ENCODE assay signal across 9 cellular contexts in the genomic region with DNA sequence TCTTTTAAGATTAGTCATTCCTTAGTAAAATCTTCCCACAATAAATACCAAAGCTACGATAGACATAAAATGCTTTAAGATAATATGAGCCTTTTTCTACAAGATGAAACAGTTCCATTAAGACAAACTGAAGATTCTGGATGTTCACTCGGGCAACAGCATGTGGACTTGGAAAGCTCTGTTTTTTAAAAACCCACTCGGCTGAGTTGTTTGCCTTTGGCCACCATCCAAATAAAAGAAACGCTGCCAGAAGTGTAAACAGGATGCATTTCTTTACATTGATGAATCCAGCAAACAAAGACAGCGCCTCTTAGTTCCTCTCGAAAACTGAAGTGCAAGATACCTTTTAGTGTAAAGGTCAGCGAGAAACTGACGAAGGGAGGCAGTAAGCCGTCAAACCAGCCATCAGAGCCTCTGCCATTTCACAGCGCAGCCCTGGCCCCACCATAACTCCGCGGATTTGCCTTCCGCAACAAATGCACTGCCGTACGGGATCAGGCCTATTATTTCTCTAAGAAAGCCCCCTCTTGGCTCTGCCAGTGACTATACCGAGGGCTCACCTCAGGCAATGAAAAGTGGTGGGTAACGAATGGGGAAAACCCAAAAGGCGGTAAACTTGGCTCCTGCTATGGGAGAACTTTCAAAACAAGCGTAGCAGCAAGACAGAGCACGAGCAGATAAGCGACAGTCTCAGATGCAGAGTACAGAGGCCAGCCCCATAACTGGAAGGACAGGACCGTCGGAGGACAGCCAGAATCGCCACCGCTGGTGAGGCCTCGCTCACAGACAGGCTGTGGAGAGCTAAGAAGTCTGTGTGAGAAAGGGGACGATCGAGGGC. TPM values are rescaled to one million over a fixed set of nuclear protein-coding genes. Genes with fewer than 3 reads are reported as not detected.
DNase-seq lines count a peak whose midpoint lies in the region; TF ChIP-seq lines count a peak whose summit lies in the region.
"Had no signal": no experiment of that assay in that cellular context is flagged by ENCODE, and none has a peak within 500 bp of the region (broad histone marks: within the 10 kb centered on the region; RNA-seq: fewer than 3 reads in every experiment).

No MANE protein-coding gene starts in this region.

- H2AK5ac ChIP-seq in mesendoderm (ENCODE audit: low read length), result no peak overlapping the region

- no peak overlapping the region for H2BK5ac ChIP-seq in mesendoderm (ENCODE audit: low read length)

- no peak for DNase-seq in AG04450 (ENCODE audit: low read depth, low spot score)
- DNase-seq in NCI-H2029 treated with DMSO at 0.1 percent for 48 hours (lab: John Stamatoyannopoulos, UW), result peak; percentile 73
- DNase-seq in colonic mucosa, result no peak
- peak; percentile 37 for DNase-seq in mesendoderm
- no peak for DNase-seq in amniotic stem cell (lab: John Stamatoyannopoulos, UW)
- no peak for DNase-seq in NCI-H526 (lab: John Stamatoyannopoulos, UW)
- DNase-seq in NCI-H1930 (lab: John Stamatoyannopoulos, UW), result no peak
- DNase-seq in UCSD-AML1 (lab: John Stamatoyannopoulos, UW; ENCODE audit: unreplicated experiment), result no peak
- DNase-seq: T-helper 1 cell had no signal

- CTCF ChIA-PET in AG04450 (lab: Charles Lee), result interaction anchor here (1.8 kb wide), 1 partner anchor 62 kb away, joined by 5 read pairs; no protein-coding TSS in a partner anchor

- no CpG with 5 or more reads among the region's 28 CpGs for WGBS in mesendoderm (ENCODE audit: extremely low coverage, insufficient coverage, low lambda C conversion rate)

- H3K18ac ChIP-seq in mesendoderm (ENCODE audit: low read length), result peak overlapping the region; percentile 16

- no peak overlapping the region for H2BK120ac ChIP-seq in mesendoderm (ENCODE audit: low read depth, low read length)

- no peaks in the 10 kb centered on the region for H3K27me3 ChIP-seq in AG04450 (ENCODE audit: control insufficient read depth, insufficient read depth, low read length)
- H3K27me3 ChIP-seq in colonic mucosa, result no peaks in the 10 kb centered on the region
- H3K27me3 ChIP-seq in mesendoderm (ENCODE audit: insufficient read depth, low read length, poor library complexity), result no peaks in the 10 kb centered on the region

- no peak overlapping the region for H3K4me2 ChIP-seq in mesendoderm (ENCODE audit: low read length)

- no peak overlapping the region for H2BK15ac ChIP-seq in mesendoderm (replicated peaks; ENCODE audit: low read depth)

- H3K27ac ChIP-seq in AG04450 (ENCODE audit: low read depth, low read length), result peak overlapping the region; percentile 77
- H3K27ac ChIP-seq in colonic mucosa, result no peak overlapping the region
- no peak overlapping the region for H3K27ac ChIP-seq in mesendoderm (ENCODE audit: low read depth, low read length)

- H3K4me1 ChIP-seq in colonic mucosa (peaks cover 9% of the 10 kb centered on the region), mesendoderm (ENCODE audit: control insufficient read depth, low read depth, low read length) (peaks cover 17% of the 10 kb centered on the region)

- H3K9me3 ChIP-seq in AG04450 (ENCODE audit: control insufficient read depth, insufficient read depth, low read length), result no peaks in the 10 kb centered on the region
- no peaks in the 10 kb centered on the region for H3K9me3 ChIP-seq in colonic mucosa

- no peak overlapping the region for H4K8ac ChIP-seq in mesendoderm (ENCODE audit: low read depth, low read length)

- no peak overlapping the region for H4K5ac ChIP-seq in mesendoderm (ENCODE audit: low read length)

- peaks cover 21% of the 10 kb centered on the region for H3K79me1 ChIP-seq in mesendoderm (ENCODE audit: low read length)

- peak overlapping the region; percentile 31 for H3K4me3 ChIP-seq in AG04450 (ENCODE audit: low read depth, low read length)
- no peak overlapping the region for H3K4me3 ChIP-seq in colonic mucosa
- no peak overlapping the region for H3K4me3 ChIP-seq in mesendoderm (ENCODE audit: low read length)

- H3K23ac ChIP-seq in mesendoderm (ENCODE audit: low read length), result no peak overlapping the region

- no peak for TF ChIP-seq CTCF in AG04450 (IDR thresholded peaks at IDR 0.05; ENCODE audit: low read depth, low read length)
- TF ChIP-seq CTCF in colonic mucosa (IDR thresholded peaks at IDR 0.05), result no peak

- H3K36me3 ChIP-seq in colonic mucosa (no peaks in the 10 kb centered on the region), mesendoderm (ENCODE audit: control insufficient read depth, insufficient read depth, low read length) (no peaks in the 10 kb centered on the region)

- POLR2A ChIA-PET in AG04450 (lab: Yijun Ruan, JAX), result interaction anchor here (0.6 to 1.8 kb wide), 5 partner anchors 18 to 49 kb away, joined by 3 to 7 read pairs (median 4); no protein-coding TSS in a partner anchor

- peak overlapping the region; percentile 29 for H3K56ac ChIP-seq in mesendoderm (ENCODE audit: low read length)

- intact Hi-C loops in colonic mucosa (cut with DNase I), result no loop called here

- peaks cover 53% of the 10 kb centered on the region for H3K79me2 ChIP-seq in mesendoderm (ENCODE audit: control insufficient read depth, insufficient read depth, low read length)

- H3K9ac ChIP-seq in colonic mucosa (ENCODE audit: low read depth in 2 of 2, low read length in 2 of 2) (peak overlapping the region; percentile 6 to 44), mesendoderm (ENCODE audit: low read length) (peak overlapping the region; percentile 10)

- H3K4ac ChIP-seq in mesendoderm (ENCODE audit: low read depth, low read length), result no peak overlapping the region

RNA-seq across cellular contexts. Expression of gene GNA12, which starts 41.4 kb away (rescaled TPM):
- 97.4 and 110 TPM in 2 replicates for polyA plus RNA-seq in AG04450 (2011; rRNA removed)
- 114 and 135 TPM in 2 replicates for polyA minus RNA-seq in AG04450 (2011; rRNA and poly(A)+ RNA removed)
- total RNA-seq in colonic mucosa, result 10 to 100 TPM; 19.7 to 24.8 TPM
- polyA plus RNA-seq in mesendoderm (2013, experiment 1 of 2), result 46.1 TPM
- 47.4 TPM for polyA plus RNA-seq in mesendoderm (2013, experiment 2 of 2)

Comparison
In these comparisons a context has a peak if more than half of its experiments do, and no peak if none do; other contexts are left out.
1. DNase-seq: peak in NCI-H2029 treated with DMSO at 0.1 percent for 48 hours (single experiment) and mesendoderm (single experiment); none in AG04450 (single experiment), colonic mucosa (single experiment), amniotic stem cell (single experiment), NCI-H526 (0 of 2), NCI-H1930 (0 of 2) and UCSD-AML1 (single experiment).